In the genomic region with DNA sequence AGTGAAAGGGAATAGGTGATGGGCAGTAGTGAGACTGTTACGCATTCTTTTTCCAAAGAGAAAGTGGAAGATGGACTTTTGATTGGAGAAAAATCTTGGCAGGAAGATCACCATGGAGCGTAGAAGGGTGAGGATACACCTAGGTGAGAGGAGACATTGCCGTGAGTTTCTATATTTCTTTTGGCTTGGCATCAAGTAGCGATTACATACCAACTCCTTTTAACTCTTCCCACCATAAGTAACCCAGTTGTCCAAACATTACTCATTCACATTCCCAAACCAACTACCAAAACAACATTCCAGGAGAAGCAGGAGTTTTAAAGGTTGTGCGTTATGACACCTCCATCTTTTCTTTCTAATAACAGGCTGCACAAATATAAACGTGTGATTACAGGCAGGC, we compare ENCODE assay signal across 1 cellular context.
TF ChIP-seq lines count a peak whose summit lies in the region.

No MANE protein-coding gene starts in this region.

TF ChIP-seq in HEK293, 187 proteins besides CTCF, POLR2A, EP300 and RAD21 (continued from another document):
- TF ChIP-seq, protein P1, sequence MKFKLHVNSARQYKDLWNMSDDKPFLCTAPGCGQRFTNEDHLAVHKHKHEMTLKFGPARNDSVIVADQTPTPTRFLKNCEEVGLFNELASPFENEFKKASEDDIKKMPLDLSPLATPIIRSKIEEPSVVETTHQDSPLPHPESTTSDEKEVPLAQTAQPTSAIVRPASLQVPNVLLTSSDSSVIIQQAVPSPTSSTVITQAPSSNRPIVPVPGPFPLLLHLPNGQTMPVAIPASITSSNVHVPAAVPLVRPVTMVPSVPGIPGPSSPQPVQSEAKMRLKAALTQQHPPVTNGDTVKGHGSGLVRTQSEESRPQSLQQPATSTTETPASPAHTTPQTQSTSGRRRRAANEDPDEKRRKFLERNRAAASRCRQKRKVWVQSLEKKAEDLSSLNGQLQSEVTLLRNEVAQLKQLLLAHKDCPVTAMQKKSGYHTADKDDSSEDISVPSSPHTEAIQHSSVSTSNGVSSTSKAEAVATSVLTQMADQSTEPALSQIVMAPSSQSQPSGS (tag by site-specific recombination; IDR thresholded peaks at IDR 0.05; ENCODE audit: low read depth): no peak
- TF ChIP-seq, protein P2, sequence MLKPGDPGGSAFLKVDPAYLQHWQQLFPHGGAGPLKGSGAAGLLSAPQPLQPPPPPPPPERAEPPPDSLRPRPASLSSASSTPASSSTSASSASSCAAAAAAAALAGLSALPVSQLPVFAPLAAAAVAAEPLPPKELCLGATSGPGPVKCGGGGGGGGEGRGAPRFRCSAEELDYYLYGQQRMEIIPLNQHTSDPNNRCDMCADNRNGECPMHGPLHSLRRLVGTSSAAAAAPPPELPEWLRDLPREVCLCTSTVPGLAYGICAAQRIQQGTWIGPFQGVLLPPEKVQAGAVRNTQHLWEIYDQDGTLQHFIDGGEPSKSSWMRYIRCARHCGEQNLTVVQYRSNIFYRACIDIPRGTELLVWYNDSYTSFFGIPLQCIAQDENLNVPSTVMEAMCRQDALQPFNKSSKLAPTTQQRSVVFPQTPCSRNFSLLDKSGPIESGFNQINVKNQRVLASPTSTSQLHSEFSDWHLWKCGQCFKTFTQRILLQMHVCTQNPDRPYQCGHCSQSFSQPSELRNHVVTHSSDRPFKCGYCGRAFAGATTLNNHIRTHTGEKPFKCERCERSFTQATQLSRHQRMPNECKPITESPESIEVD (tag by site-specific recombination; IDR thresholded peaks at IDR 0.05): no peak
- TF ChIP-seq, protein P3, sequence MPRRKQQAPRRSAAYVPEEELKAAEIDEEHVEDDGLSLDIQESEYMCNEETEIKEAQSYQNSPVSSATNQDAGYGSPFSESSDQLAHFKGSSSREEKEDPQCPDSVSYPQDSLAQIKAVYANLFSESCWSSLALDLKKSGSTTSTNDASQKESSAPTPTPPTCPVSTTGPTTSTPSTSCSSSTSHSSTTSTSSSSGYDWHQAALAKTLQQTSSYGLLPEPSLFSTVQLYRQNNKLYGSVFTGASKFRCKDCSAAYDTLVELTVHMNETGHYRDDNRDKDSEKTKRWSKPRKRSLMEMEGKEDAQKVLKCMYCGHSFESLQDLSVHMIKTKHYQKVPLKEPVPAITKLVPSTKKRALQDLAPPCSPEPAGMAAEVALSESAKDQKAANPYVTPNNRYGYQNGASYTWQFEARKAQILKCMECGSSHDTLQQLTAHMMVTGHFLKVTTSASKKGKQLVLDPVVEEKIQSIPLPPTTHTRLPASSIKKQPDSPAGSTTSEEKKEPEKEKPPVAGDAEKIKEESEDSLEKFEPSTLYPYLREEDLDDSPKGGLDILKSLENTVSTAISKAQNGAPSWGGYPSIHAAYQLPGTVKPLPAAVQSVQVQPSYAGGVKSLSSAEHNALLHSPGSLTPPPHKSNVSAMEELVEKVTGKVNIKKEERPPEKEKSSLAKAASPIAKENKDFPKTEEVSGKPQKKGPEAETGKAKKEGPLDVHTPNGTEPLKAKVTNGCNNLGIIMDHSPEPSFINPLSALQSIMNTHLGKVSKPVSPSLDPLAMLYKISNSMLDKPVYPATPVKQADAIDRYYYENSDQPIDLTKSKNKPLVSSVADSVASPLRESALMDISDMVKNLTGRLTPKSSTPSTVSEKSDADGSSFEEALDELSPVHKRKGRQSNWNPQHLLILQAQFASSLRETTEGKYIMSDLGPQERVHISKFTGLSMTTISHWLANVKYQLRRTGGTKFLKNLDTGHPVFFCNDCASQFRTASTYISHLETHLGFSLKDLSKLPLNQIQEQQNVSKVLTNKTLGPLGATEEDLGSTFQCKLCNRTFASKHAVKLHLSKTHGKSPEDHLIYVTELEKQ (tag by site-specific recombination; IDR thresholded peaks at IDR 0.05; ENCODE audit: borderline replicate concordance): 0 out of 2 replicates have a peak, but pooled peaks have one; percentile 19
- TF ChIP-seq, protein P4, sequence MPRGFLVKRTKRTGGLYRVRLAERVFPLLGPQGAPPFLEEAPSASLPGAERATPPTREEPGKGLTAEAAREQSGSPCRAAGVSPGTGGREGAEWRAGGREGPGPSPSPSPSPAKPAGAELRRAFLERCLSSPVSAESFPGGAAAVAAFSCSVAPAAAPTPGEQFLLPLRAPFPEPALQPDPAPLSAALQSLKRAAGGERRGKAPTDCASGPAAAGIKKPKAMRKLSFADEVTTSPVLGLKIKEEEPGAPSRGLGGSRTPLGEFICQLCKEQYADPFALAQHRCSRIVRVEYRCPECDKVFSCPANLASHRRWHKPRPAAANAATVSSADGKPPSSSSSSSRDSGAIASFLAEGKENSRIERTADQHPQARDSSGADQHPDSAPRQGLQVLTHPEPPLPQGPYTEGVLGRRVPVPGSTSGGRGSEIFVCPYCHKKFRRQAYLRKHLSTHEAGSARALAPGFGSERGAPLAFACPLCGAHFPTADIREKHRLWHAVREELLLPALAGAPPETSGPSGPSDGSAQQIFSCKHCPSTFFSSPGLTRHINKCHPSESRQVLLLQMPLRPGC (tag by site-specific recombination; IDR thresholded peaks at IDR 0.05): 0 out of 2 replicates have a peak, but pooled peaks have one; percentile 32
- TF ChIP-seq SP7 (tag by site-specific recombination; IDR thresholded peaks at IDR 0.05): peak; percentile 72
